ENCODE assay signal across 11 cellular contexts in genomic region chr3:4656646-4657318, GRCh38.
DNase-seq lines count a peak whose midpoint lies in the region; ATAC-seq and TF ChIP-seq lines count a peak whose summit lies in the region.
"Had no signal": no experiment of that assay in that cellular context is flagged by ENCODE, and none has a peak within 500 bp of the region (broad histone marks: within the 10 kb centered on the region; RNA-seq: fewer than 3 reads in every experiment).

No MANE protein-coding gene starts in this region.

- dilution Hi-C loops in mammary epithelial cell (cut with HindIII; ENCODE audit: low sequenced_read_pairs): no loop called here

- no peak for TF ChIP-seq POLR2A in heart left ventricle (IDR thresholded peaks at IDR 0.05)
- no peak for TF ChIP-seq POLR2A in uterus (IDR thresholded peaks at IDR 0.05)

- intact Hi-C loops in heart left ventricle (cut with DNase I): loop anchor here in 9 of 10 donors (2.0 to 5.0 kb wide), 4 partner anchors 51 to 401 kb away; no protein-coding TSS in a partner anchor
- intact Hi-C loops in uterus (cut with DNase I; ENCODE audit: low total_unique reads): no loop called here
- intact Hi-C loops in mammary epithelial cell (cut with micrococcal nuclease): loop anchor here (1.0 to 5.0 kb wide), 8 partner anchors 55 to 771 kb away; partner anchors contain the start of genes ARL8B and EDEM1

- H3K4me1 ChIP-seq in heart left ventricle (peaks cover 0 to 15% (median 9%) of the 10 kb centered on the region in 12 donors), neuron (ENCODE audit: insufficient read depth, low read length) (peaks cover 8% of the 10 kb centered on the region), uterus (no peaks in the 10 kb centered on the region), mammary epithelial cell (ENCODE audit: insufficient read depth, low read length) (no peaks in the 10 kb centered on the region)

- peak; percentile 28 to 66 (median 44) for ATAC-seq in heart left ventricle

- peaks cover 0 to 85% (median 42%) of the 10 kb centered on the region in 9 donors for H3K36me3 ChIP-seq in heart left ventricle
- H3K36me3 ChIP-seq in neuron (ENCODE audit: insufficient read depth, low read length): no peaks in the 10 kb centered on the region
- no peaks in the 10 kb centered on the region for H3K36me3 ChIP-seq in uterus
- no peaks in the 10 kb centered on the region for H3K36me3 ChIP-seq in mammary epithelial cell (ENCODE audit: insufficient read depth, low read length)

- peak; percentile 12 for DNase-seq in choroid plexus epithelial cell (ENCODE audit: low read depth)
- peak in 1 of 5 donors; percentile 42 for DNase-seq in heart left ventricle
- DNase-seq in uterus: no peak
- DNase-seq in HuH-7 (ENCODE audit: low spot score): no peak
- no peak for DNase-seq in mammary epithelial cell
- no peak for DNase-seq in GM20000 (ENCODE audit: low spot score)
- DNase-seq: CD8-positive, alpha-beta memory T cell; GF-D8; NCI-H187 treated with DMSO at 0.1 percent for 48 hours had no signal

- H3K4me2 ChIP-seq in mammary epithelial cell (ENCODE audit: insufficient read depth, low read depth, low read length): no peak overlapping the region

- H3K4me3 ChIP-seq in choroid plexus epithelial cell (ENCODE audit: low read depth, low read length): no peak overlapping the region
- H3K4me3 ChIP-seq in heart left ventricle: no peak overlapping the region
- H3K4me3 ChIP-seq in neuron (ENCODE audit: low read length): no peak overlapping the region
- H3K4me3 ChIP-seq in uterus: no peak overlapping the region
- no peak overlapping the region for H3K4me3 ChIP-seq in mammary epithelial cell (replicated peaks in 1 of 3; ENCODE audit: insufficient read depth in 1 of 3, low read depth in 2 of 3, low read length in 3 of 3)
- H3K4me3 ChIP-seq: GM23248 had no signal

- 56 to 69% (median 66%) methylated on average over 13 of the region's 13 CpGs for WGBS in heart left ventricle, 4 donors
- WGBS in mammary epithelial cell (ENCODE audit: low coverage, missing lambda C conversion rate): 83% methylated on average over 13 of the region's 13 CpGs

- H3K27ac ChIP-seq in heart left ventricle: peak overlapping the region in 7 of 12 donors; percentile 9 to 46 (median 35)
- H3K27ac ChIP-seq in uterus: peak overlapping the region; percentile 71 to 85
- no peak overlapping the region for H3K27ac ChIP-seq in mammary epithelial cell (ENCODE audit: insufficient read depth, low read depth, low read length)
- H3K27ac ChIP-seq: GM23248 had no signal

- no TSS peak for BruUV-seq in mammary epithelial cell (replicated peaks; lab: Mats Ljungman, UMichigan)

- no peaks in the 10 kb centered on the region for H4K20me1 ChIP-seq in mammary epithelial cell (ENCODE audit: insufficient read depth, low read length)

- in situ Hi-C loops in mammary epithelial cell (cut with MboI; ENCODE audit: low sequenced_read_pairs in 2 of 2): loop anchor here in 1 of 2 donors (10.0 kb wide), 1 partner anchor 398 kb away; no protein-coding TSS in a partner anchor

- CTCF ChIA-PET in mammary epithelial cell (lab: Charles Lee; ENCODE audit: low non-redundant PET): no interaction called here

- no peaks in the 10 kb centered on the region for H3K27me3 ChIP-seq in heart left ventricle
- no peaks in the 10 kb centered on the region for H3K27me3 ChIP-seq in neuron (ENCODE audit: insufficient read depth, low read length)
- H3K27me3 ChIP-seq in uterus: no peaks in the 10 kb centered on the region
- H3K27me3 ChIP-seq in mammary epithelial cell (ENCODE audit: insufficient read depth, low read length): no peaks in the 10 kb centered on the region

- H2AFZ ChIP-seq in neuron (ENCODE audit: low read depth, low read length) (peak overlapping the region; percentile 73), mammary epithelial cell (ENCODE audit: low read depth, low read length) (no peak overlapping the region)
- H2AFZ ChIP-seq: GM23248 had no signal

- TF ChIP-seq CTCF in choroid plexus epithelial cell (conservative IDR thresholded peaks at IDR 0.05; ENCODE audit: low read depth, low read length) (no peak), heart left ventricle (IDR thresholded peaks at IDR 0.05) (no peak), uterus (IDR thresholded peaks at IDR 0.05) (no peak), mammary epithelial cell (conservative IDR thresholded peaks at IDR 0.05 in 1 of 2, IDR thresholded peaks at IDR 0.05 in 1 of 2; ENCODE audit: extremely low read depth in 1 of 2, insufficient read depth in 1 of 2, low read depth in 1 of 2, low read length in 2 of 2) (no peak), GM20000 (IDR thresholded peaks at IDR 0.05; ENCODE audit: extremely low read depth, missing control alignments) (no peak)

- H3K9ac ChIP-seq in mammary epithelial cell (ENCODE audit: insufficient read depth, low read length): no peak overlapping the region
- H3K9ac ChIP-seq: GM23248 had no signal

- no peaks in the 10 kb centered on the region for H3K79me2 ChIP-seq in mammary epithelial cell (ENCODE audit: insufficient read depth, low read length)

- H3K9me3 ChIP-seq in heart left ventricle (no peaks in the 10 kb centered on the region), neuron (ENCODE audit: low read length) (no peaks in the 10 kb centered on the region), uterus (no peaks in the 10 kb centered on the region), mammary epithelial cell (replicated peaks; ENCODE audit: insufficient read depth, low read length) (no peaks in the 10 kb centered on the region)
